16 cellular contexts compared by ENCODE assay signal in the genomic region with DNA sequence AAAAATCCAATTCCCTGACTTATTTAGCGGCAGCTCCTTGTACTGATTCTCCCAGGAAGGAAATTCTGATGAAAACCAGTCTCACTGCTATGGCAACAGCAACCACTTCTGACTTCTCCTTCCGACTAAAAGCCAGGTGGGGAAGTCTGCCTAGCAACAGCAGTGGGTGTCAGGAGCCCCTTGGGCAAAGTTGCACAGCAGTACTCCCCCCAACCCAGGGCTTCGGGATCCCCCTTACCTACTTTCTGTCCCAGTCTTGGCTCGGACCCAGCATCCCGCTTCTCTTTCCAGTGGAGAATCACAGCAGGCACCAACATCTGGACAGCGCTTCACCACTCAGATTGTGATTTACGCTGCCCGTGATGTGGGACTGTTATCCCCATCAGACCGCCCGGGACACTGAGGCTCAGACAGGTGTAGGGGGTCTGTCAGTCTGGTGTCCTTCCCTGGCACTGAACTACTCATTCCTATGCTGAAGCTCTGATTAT. TPM values are rescaled to one million over a fixed set of nuclear protein-coding genes. Genes with fewer than 3 reads are reported as not detected.
DNase-seq lines count a peak whose midpoint lies in the region; TF ChIP-seq lines count a peak whose summit lies in the region.
"Had no signal": no experiment of that assay in that cellular context is flagged by ENCODE, and none has a peak within 500 bp of the region (broad histone marks: within the 10 kb centered on the region; RNA-seq: fewer than 3 reads in every experiment).

No MANE protein-coding gene starts in this region.

- H3K9ac ChIP-seq in endodermal cell (ENCODE audit: extremely low read depth, low read length, poor library complexity, severe bottlenecking), result no peak overlapping the region
- no peak overlapping the region for H3K9ac ChIP-seq in neuronal stem cell (ENCODE audit: low read depth, low read length, poor library complexity)

- H3K18ac ChIP-seq in neuronal stem cell (ENCODE audit: low read length), result peak overlapping the region; percentile 38

- H3K36me3 Mint-ChIP-seq in endodermal cell (ENCODE audit: low read depth), result no peaks in the 10 kb centered on the region
- H3K36me3 Mint-ChIP-seq in CD4-positive, alpha-beta memory T cell, result peaks cover 0 to 4% of the 10 kb centered on the region in 2 donors

- no peaks in the 10 kb centered on the region for H3K27me3 ChIP-seq in endodermal cell (ENCODE audit: control insufficient read depth, insufficient read depth, low read length, poor library complexity, severe bottlenecking)
- no peaks in the 10 kb centered on the region for H3K27me3 ChIP-seq in neuronal stem cell (ENCODE audit: control insufficient read depth in 3 of 3, insufficient read depth in 3 of 3, low read depth in 1 of 3, low read length in 3 of 3)
- H3K27me3 ChIP-seq in CD4-positive, alpha-beta memory T cell (ENCODE audit: insufficient read depth, low read length), result no peaks in the 10 kb centered on the region

- DNase-seq in DMS 273 (lab: John Stamatoyannopoulos, UW; ENCODE audit: unreplicated experiment) (peak; percentile 26), DMS 273 treated with DMSO at 0.1 percent for 48 hours (lab: John Stamatoyannopoulos, UW) (no peak), endodermal cell (no peak), neuronal stem cell (ENCODE audit: low spot score) (no peak), NCI-H2107 treated with DMSO at 0.1 percent for 48 hours (lab: John Stamatoyannopoulos, UW; ENCODE audit: unreplicated experiment) (no peak), UCSD-AML1 (lab: John Stamatoyannopoulos, UW; ENCODE audit: unreplicated experiment) (no peak)
- DNase-seq in CD4-positive, alpha-beta memory T cell, result no peak
- DNase-seq: AML-193, HFFc6, NCI-H1417 treated with DMSO at 0.1 percent for 48 hours, NCI-H2029, NCI-H226, SIG-M5 had no signal

- H2BK5ac ChIP-seq in neuronal stem cell (ENCODE audit: low read length), result no peak overlapping the region

- no peak overlapping the region for H2AFZ ChIP-seq in neuronal stem cell (ENCODE audit: low read length)

- peak overlapping the region; percentile 7 for H2BK15ac ChIP-seq in neuronal stem cell (ENCODE audit: low read length)

- H3K9me3 ChIP-seq in endodermal cell (ENCODE audit: control insufficient read depth, low read length) (no peaks in the 10 kb centered on the region), neuronal stem cell (replicated peaks in 1 of 2; ENCODE audit: control insufficient read depth in 2 of 2, insufficient read depth in 1 of 2, low read depth in 1 of 2, low read length in 2 of 2) (peaks cover 0 to 22% of the 10 kb centered on the region in 2 donors)
- H3K9me3 ChIP-seq in CD4-positive, alpha-beta memory T cell (ENCODE audit: control insufficient read depth in 1 of 2, low read length in 2 of 2), result no peaks in the 10 kb centered on the region

- no peaks in the 10 kb centered on the region for H3K9me3 Mint-ChIP-seq in endodermal cell
- peaks cover 0 to 19% (median 12%) of the 10 kb centered on the region in 8 donors for H3K9me3 Mint-ChIP-seq in CD4-positive, alpha-beta memory T cell

- no peak overlapping the region for H3K14ac ChIP-seq in neuronal stem cell (ENCODE audit: low read length)

- H4K91ac ChIP-seq in neuronal stem cell (ENCODE audit: low read depth, low read length, poor library complexity), result no peak overlapping the region

- no peak overlapping the region for H3K27ac Mint-ChIP-seq in endodermal cell
- no peak overlapping the region for H3K27ac Mint-ChIP-seq in CD4-positive, alpha-beta memory T cell
- H3K27ac Mint-ChIP-seq: HFFc6 had no signal

- POLR2A ChIA-PET in CD4-positive, alpha-beta memory T cell (lab: Charles Lee; ENCODE audit: partially characterized antibody), result no interaction called here

- 79 to 88% methylated on average over 9 to 10 of the region's 10 CpGs for WGBS in endodermal cell (ENCODE audit: insufficient coverage in 1 of 2, insufficient read length in 1 of 2), 2 experiments
- WGBS in neuronal stem cell (ENCODE audit: extremely low coverage in 2 of 2, insufficient read length in 2 of 2, insufficient replicate concordance in 1 of 2), 2 donors, result no CpG with 5 or more reads among the region's 10 CpGs

- H2AK5ac ChIP-seq in neuronal stem cell (ENCODE audit: low read depth, low read length), result peak overlapping the region; percentile 10

- peaks cover 8% of the 10 kb centered on the region for H3K4me1 Mint-ChIP-seq in endodermal cell
- no peaks in the 10 kb centered on the region for H3K4me1 Mint-ChIP-seq in CD4-positive, alpha-beta memory T cell

- CTCF ChIA-PET in CD4-positive, alpha-beta memory T cell (lab: Charles Lee; ENCODE audit: partially characterized antibody), result no interaction called here

- no peak overlapping the region for H4K8ac ChIP-seq in neuronal stem cell (ENCODE audit: low read depth, low read length)

- H3K4ac ChIP-seq in neuronal stem cell (ENCODE audit: low read length), result peak overlapping the region; percentile 1

- no peaks in the 10 kb centered on the region for H3K27me3 Mint-ChIP-seq in endodermal cell (ENCODE audit: insufficient read depth)
- H3K27me3 Mint-ChIP-seq in CD4-positive, alpha-beta memory T cell, result peaks cover 3 to 7% of the 10 kb centered on the region in 2 donors

- TF ChIP-seq CTCF in VCaP (conservative IDR thresholded peaks at IDR 0.05) (no peak), endodermal cell (conservative IDR thresholded peaks at IDR 0.05) (no peak)

- H3K36me3 ChIP-seq in endodermal cell (ENCODE audit: control insufficient read depth, insufficient read depth, low read length) (no peaks in the 10 kb centered on the region), neuronal stem cell (replicated peaks in 1 of 2; ENCODE audit: control insufficient read depth in 2 of 2, insufficient read depth in 2 of 2, low read length in 2 of 2) (peaks cover 0 to 6% of the 10 kb centered on the region in 2 donors)
- H3K36me3 ChIP-seq in CD4-positive, alpha-beta memory T cell (ENCODE audit: insufficient read depth, low read length), result no peaks in the 10 kb centered on the region

- no peak overlapping the region for H3K23ac ChIP-seq in neuronal stem cell (ENCODE audit: low read depth, low read length, poor library complexity)

- H3K27ac ChIP-seq in VCaP, result peak overlapping the region; percentile 57
- H3K27ac ChIP-seq in endodermal cell (ENCODE audit: low read depth, low read length), result peak overlapping the region; percentile 48
- no peak overlapping the region for H3K27ac ChIP-seq in neuronal stem cell (replicated peaks; ENCODE audit: low read length)
- no peak overlapping the region for H3K27ac ChIP-seq in CD4-positive, alpha-beta memory T cell (ENCODE audit: low read depth, low read length)
- H3K27ac ChIP-seq: HL-60, RWPE1 had no signal

- H3K4me3 ChIP-seq in endodermal cell (ENCODE audit: low read length) (no peak overlapping the region), neuronal stem cell (ENCODE audit: low read length in 2 of 2) (no peak overlapping the region)
- no peak overlapping the region for H3K4me3 ChIP-seq in CD4-positive, alpha-beta memory T cell (ENCODE audit: low read length in 2 of 2)

- no peak overlapping the region for H3K4me2 ChIP-seq in neuronal stem cell (ENCODE audit: insufficient read depth, low read length, poor library complexity, severe bottlenecking)

- peaks cover 4% of the 10 kb centered on the region for H3K79me1 ChIP-seq in neuronal stem cell (ENCODE audit: low read depth, low read length)

- H2BK12ac ChIP-seq in neuronal stem cell (ENCODE audit: low read length), result peak overlapping the region; percentile 22

- intact Hi-C loops in CD4-positive, alpha-beta memory T cell (cut with micrococcal nuclease), result no loop called here

- no peak overlapping the region for H2BK120ac ChIP-seq in neuronal stem cell (ENCODE audit: low read depth, low read length)

- peaks cover 8% of the 10 kb centered on the region for H3K4me1 ChIP-seq in endodermal cell (ENCODE audit: control insufficient read depth, insufficient read depth, low read length)
- peaks cover 11 to 24% of the 10 kb centered on the region in 2 donors for H3K4me1 ChIP-seq in neuronal stem cell (ENCODE audit: control insufficient read depth in 2 of 2, insufficient read depth in 1 of 2, low read depth in 1 of 2, low read length in 2 of 2)
- no peaks in the 10 kb centered on the region for H3K4me1 ChIP-seq in CD4-positive, alpha-beta memory T cell (ENCODE audit: insufficient read depth, low read length)

- H3K4me3 Mint-ChIP-seq in endodermal cell, result no peak overlapping the region
- H3K4me3 Mint-ChIP-seq in CD4-positive, alpha-beta memory T cell, result no peak overlapping the region
- H3K4me3 Mint-ChIP-seq: HFFc6 had no signal

RNA-seq across cellular contexts. Expression of a gene that starts 24.6 kb away (rescaled TPM):
- 10 to 100 TPM in 1 of 2 donors, 1 to 10 TPM in 1; 7.0 to 13.2 TPM for total RNA-seq in endodermal cell
- polyA plus RNA-seq in endodermal cell (2013, experiment 1 of 2), result 74.2 TPM
- polyA plus RNA-seq in endodermal cell (2013, experiment 2 of 2), result 73.3 TPM
- polyA plus RNA-seq in neuronal stem cell (2013, experiment 1 of 2), result 45.8 TPM
- polyA plus RNA-seq in neuronal stem cell (2013, experiment 2 of 2), result 45.7 TPM
- not detected for total RNA-seq in CD4-positive, alpha-beta memory T cell
- polyA plus RNA-seq in CD4-positive, alpha-beta memory T cell, result not detected
- total RNA-seq: HFFc6 had no signal

Comparison
In these comparisons a context has a peak if more than half of its experiments do, and no peak if none do; other contexts are left out.
1. H3K27ac ChIP-seq: peak in VCaP (single experiment) and endodermal cell (single experiment); none in neuronal stem cell (single experiment) and CD4-positive, alpha-beta memory T cell (single experiment).
2. RNA of a gene that starts 24.6 kb away (total RNA-seq): 7.0 to 13.2 TPM in endodermal cell; not detected in CD4-positive, alpha-beta memory T cell; every median in the first group is over 4 times any median in the second.